ENCODE assay signal across 20 cellular contexts in the genomic region with DNA sequence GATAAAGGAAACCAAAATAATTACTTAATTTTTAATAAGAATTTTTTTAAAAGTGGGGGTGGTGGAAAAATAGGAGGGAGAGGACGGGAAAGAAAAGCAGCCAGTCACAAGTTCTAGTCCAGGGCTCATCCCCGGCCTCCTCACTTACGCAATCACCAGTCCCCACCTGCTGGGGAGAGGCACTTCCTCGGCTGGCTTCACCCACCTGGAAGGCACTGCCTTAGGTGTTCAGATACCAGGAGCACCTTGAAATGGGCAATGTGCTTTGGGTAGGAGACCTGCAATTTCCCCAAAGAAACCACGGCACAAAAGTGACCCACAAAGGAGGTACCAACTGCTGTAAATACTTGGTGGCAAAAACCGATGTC. TPM values are rescaled to one million over a fixed set of nuclear protein-coding genes. Genes with fewer than 3 reads are reported as not detected.
A peak's percentile ranks its signal among the peaks of the same experiment; 100 is the strongest.
DNase-seq lines count a peak whose midpoint lies in the region; ATAC-seq and TF ChIP-seq lines count a peak whose summit lies in the region.
"Had no signal": no experiment of that assay in that cellular context is flagged by ENCODE, and none has a peak within 500 bp of the region (broad histone marks: within the 10 kb centered on the region; RNA-seq: fewer than 3 reads in every experiment).

No MANE protein-coding gene starts in this region.

- DNase-seq in stimulated activated naive CD8-positive, alpha-beta T cell treated with anti-CD3 and anti-CD28 coated beads, Interleukin-15, Interleukin-2, amounts not matched to agents 100 U/mL and 50 U/mL, for 24 hours = no peak
- DNase-seq in NCI-H69 (lab: John Stamatoyannopoulos, UW) (peak; percentile 21), glutamatergic neuron (no peak), SHP77 (lab: John Stamatoyannopoulos, UW) (no peak)
- DNase-seq in activated CD4-positive, alpha-beta T cell treated with anti-CD3 and anti-CD28 coated beads for 4 hours = no peak
- DNase-seq: CD4-positive, alpha-beta memory T cell; DMS153; GF-D8; GOT3; KG1; NCI-H1105 treated with DMSO at 0.1 percent for 48 hours; NCI-H1694 treated with DMSO at 0.1 percent for 48 hours; NCI-H2107; NCI-H510A; NCI-H774; OCI-M1; RPMI8226 had no signal

- H3K36me3 Mint-ChIP-seq in stimulated activated naive CD8-positive, alpha-beta T cell treated with anti-CD3 and anti-CD28 coated beads, Interleukin-15, Interleukin-2, amounts not matched to agents 100 ng/mL and 50 ng/mL, for 24 hours (ENCODE audit: low read depth) = no peaks in the 10 kb centered on the region
- no peaks in the 10 kb centered on the region for H3K36me3 Mint-ChIP-seq in glutamatergic neuron (ENCODE audit: unreplicated experiment)
- H3K36me3 Mint-ChIP-seq in activated T-helper 17 cell treated with anti-CD3 and anti-CD28 coated beads, Interleukin-2, amount 50 U/mL, for 72 hours (ENCODE audit: low read depth) = peaks cover 6% of the 10 kb centered on the region

- TF ChIP-seq CTCF in glutamatergic neuron (IDR thresholded peaks at IDR 0.05; ENCODE audit: partially characterized antibody, unreplicated experiment) = no peak

- peaks cover 33% of the 10 kb centered on the region for H3K4me1 Mint-ChIP-seq in stimulated activated naive CD8-positive, alpha-beta T cell treated with anti-CD3 and anti-CD28 coated beads, Interleukin-15, Interleukin-2, amounts not matched to agents 100 ng/mL and 50 ng/mL, for 24 hours (ENCODE audit: low read depth)
- H3K4me1 Mint-ChIP-seq in glutamatergic neuron (ENCODE audit: low read depth, unreplicated experiment) = peaks cover 74% of the 10 kb centered on the region
- peaks cover 22% of the 10 kb centered on the region for H3K4me1 Mint-ChIP-seq in activated T-helper 17 cell treated with anti-CD3 and anti-CD28 coated beads, Interleukin-2, amount 50 U/mL, for 72 hours

- ATAC-seq in stimulated activated naive CD8-positive, alpha-beta T cell treated with anti-CD3 and anti-CD28 coated beads, Interleukin-15, Interleukin-2, amounts not matched to agents 100 U/mL and 50 U/mL, for 24 hours = no peak
- no peak for ATAC-seq in activated T-helper 17 cell treated with anti-CD3 and anti-CD28 coated beads, Interleukin-2, amount 50 U/mL, for 72 hours (replicated peaks)
- ATAC-seq in HG02623 (IDR thresholded peaks at IDR 0.05; ENCODE audit: unreplicated experiment) = no peak

- no peak overlapping the region for H3K4me3 Mint-ChIP-seq in stimulated activated naive CD8-positive, alpha-beta T cell treated with anti-CD3 and anti-CD28 coated beads, Interleukin-15, Interleukin-2, amounts not matched to agents 100 ng/mL and 50 ng/mL, for 24 hours
- no peak overlapping the region for H3K4me3 Mint-ChIP-seq in glutamatergic neuron (ENCODE audit: unreplicated experiment)
- H3K4me3 Mint-ChIP-seq in activated T-helper 17 cell treated with anti-CD3 and anti-CD28 coated beads, Interleukin-2, amount 50 U/mL, for 72 hours = no peak overlapping the region

- H3K27ac Mint-ChIP-seq in stimulated activated naive CD8-positive, alpha-beta T cell treated with anti-CD3 and anti-CD28 coated beads, Interleukin-15, Interleukin-2, amounts not matched to agents 100 ng/mL and 50 ng/mL, for 24 hours = peak overlapping the region; percentile 82
- H3K27ac Mint-ChIP-seq in glutamatergic neuron (ENCODE audit: unreplicated experiment) = peak overlapping the region; percentile 69
- H3K27ac Mint-ChIP-seq in activated T-helper 17 cell treated with anti-CD3 and anti-CD28 coated beads, Interleukin-2, amount 50 U/mL, for 72 hours = no peak overlapping the region

- no peaks in the 10 kb centered on the region for H3K9me3 Mint-ChIP-seq in stimulated activated naive CD8-positive, alpha-beta T cell treated with anti-CD3 and anti-CD28 coated beads, Interleukin-15, Interleukin-2, amounts not matched to agents 100 ng/mL and 50 ng/mL, for 24 hours
- H3K9me3 Mint-ChIP-seq in glutamatergic neuron (ENCODE audit: unreplicated experiment) = peaks cover 29% of the 10 kb centered on the region
- no peaks in the 10 kb centered on the region for H3K9me3 Mint-ChIP-seq in activated T-helper 17 cell treated with anti-CD3 and anti-CD28 coated beads, Interleukin-2, amount 50 U/mL, for 72 hours

- peaks cover 21% of the 10 kb centered on the region for H3K27me3 Mint-ChIP-seq in stimulated activated naive CD8-positive, alpha-beta T cell treated with anti-CD3 and anti-CD28 coated beads, Interleukin-15, Interleukin-2, amounts not matched to agents 100 ng/mL and 50 ng/mL, for 24 hours
- H3K27me3 Mint-ChIP-seq in glutamatergic neuron (ENCODE audit: unreplicated experiment) = peaks cover 11% of the 10 kb centered on the region
- no peaks in the 10 kb centered on the region for H3K27me3 Mint-ChIP-seq in activated T-helper 17 cell treated with anti-CD3 and anti-CD28 coated beads, Interleukin-2, amount 50 U/mL, for 72 hours
- H3K27me3 Mint-ChIP-seq: CD4-positive, alpha-beta memory T cell had no signal

RNA-seq across cellular contexts. Expression of a gene that starts 23.8 kb away (rescaled TPM):
- total RNA-seq in glutamatergic neuron (ENCODE audit: unreplicated experiment) = 528 TPM
- 10 to 100 TPM; 20.1 to 29.8 TPM for total RNA-seq in activated T-helper 17 cell treated with anti-CD3 and anti-CD28 coated beads, Interleukin-2, amount 50 U/mL, for 72 hours

Comparison
In these comparisons a context has a peak if more than half of its experiments do, and no peak if none do; other contexts are left out.
1. RNA of a gene that starts 23.8 kb away (total RNA-seq): 528 TPM in glutamatergic neuron (single experiment); 20.1 to 29.8 TPM in activated T-helper 17 cell treated with anti-CD3 and anti-CD28 coated beads, Interleukin-2, amount 50 U/mL, for 72 hours; every median in the first group is over 10 times any median in the second.